8 cellular contexts compared by ENCODE assay signal in the genomic region with DNA sequence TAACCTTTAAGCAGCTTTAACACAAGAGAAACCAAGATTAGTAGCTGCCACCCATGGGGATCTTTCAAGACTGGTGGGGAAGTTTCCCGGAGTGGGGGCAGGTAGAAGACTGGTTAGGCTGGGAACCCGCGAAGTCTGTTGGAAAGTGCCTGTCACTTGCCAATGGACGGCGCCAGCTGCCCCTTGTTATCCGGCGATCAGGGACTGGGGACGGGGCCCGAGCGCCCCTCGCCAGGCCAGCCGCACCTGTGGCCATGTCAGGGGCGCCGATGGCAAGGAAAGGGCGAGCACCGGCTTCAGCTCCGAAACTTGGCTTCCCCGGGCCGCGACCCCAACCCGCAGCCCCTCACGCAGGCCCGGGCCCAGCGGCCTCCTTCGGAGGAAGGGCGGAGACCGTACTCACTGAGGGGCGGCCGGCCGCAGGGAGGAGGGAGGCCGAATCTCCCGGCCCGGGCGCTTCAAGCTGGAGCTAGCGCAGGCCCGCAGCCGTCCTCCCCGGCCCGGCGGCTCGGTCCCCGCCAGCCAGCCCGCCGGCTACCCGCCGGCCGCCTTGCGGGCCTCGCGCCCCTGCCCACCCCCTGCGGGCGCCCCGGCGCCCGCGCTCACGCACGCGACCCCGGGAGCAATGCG. TPM values are rescaled to one million over a fixed set of nuclear protein-coding genes. Genes with fewer than 3 reads are reported as not detected.
DNase-seq lines count a peak whose midpoint lies in the region; ATAC-seq and TF ChIP-seq lines count a peak whose summit lies in the region.

No MANE protein-coding gene starts in this region.

- peak; percentile 18 for ATAC-seq in GM19328 (IDR thresholded peaks at IDR 0.05; ENCODE audit: unreplicated experiment)
- ATAC-seq in GM19395 (IDR thresholded peaks at IDR 0.05; ENCODE audit: unreplicated experiment) = no peak

- no peak overlapping the region for H3K27ac ChIP-seq in HUES64 (ENCODE audit: low read depth, low read length)
- no peak overlapping the region for H3K27ac ChIP-seq in endodermal cell (ENCODE audit: low read depth, low read length)
- peak overlapping the region; percentile 97 for H3K27ac ChIP-seq in mesodermal cell (ENCODE audit: low read depth, low read length, severe bottlenecking)
- H3K27ac ChIP-seq in subcutaneous abdominal adipose tissue (ENCODE audit: low read depth, low read length) = peak overlapping the region; percentile 81

- H3K9me3 ChIP-seq in HUES64 (ENCODE audit: insufficient read depth, low read depth, low read length) (no peaks in the 10 kb centered on the region), endodermal cell (ENCODE audit: control insufficient read depth, low read length) (no peaks in the 10 kb centered on the region), mesodermal cell (ENCODE audit: control insufficient read depth, low read length) (no peaks in the 10 kb centered on the region), subcutaneous abdominal adipose tissue (ENCODE audit: control insufficient read depth in 5 of 5, low read length in 5 of 5) (no peaks in the 10 kb centered on the region)

- TF ChIP-seq CTCF in CD14-positive monocyte (IDR thresholded peaks at IDR 0.05) (no peak), endodermal cell (conservative IDR thresholded peaks at IDR 0.05) (no peak)

- H3K4me3 ChIP-seq in HUES64 (ENCODE audit: low read length) (peak overlapping the region; percentile 84), endodermal cell (ENCODE audit: low read length) (peak overlapping the region; percentile 93), mesodermal cell (ENCODE audit: extremely low read depth, insufficient read depth, low read length, poor library complexity, severe bottlenecking) (peak overlapping the region; percentile 77), subcutaneous abdominal adipose tissue (ENCODE audit: low read depth in 1 of 5, low read length in 5 of 5) (peak overlapping the region; percentile 61 to 94 (median 87))

- H3K4me3 Mint-ChIP-seq in CD14-positive monocyte (peak overlapping the region; percentile 80 to 83), endodermal cell (peak overlapping the region; percentile 79)

- H3K27me3 Mint-ChIP-seq in CD14-positive monocyte (ENCODE audit: low read depth in 3 of 3) = peaks cover 0 to 3% (median 0%) of the 10 kb centered on the region in 3 donors
- H3K27me3 Mint-ChIP-seq in endodermal cell (ENCODE audit: insufficient read depth) = peaks cover 26% of the 10 kb centered on the region

- DNase-seq in CD14-positive monocyte (ENCODE audit: low spot score) = no peak
- DNase-seq in activated CD4-positive, alpha-beta T cell treated with anti-CD3 and anti-CD28 coated beads, Interleukin-2, amount 50 U/mL, for 4 hours = peak; percentile 14 to 18
- DNase-seq in endodermal cell = peak; percentile 77

- under 1% methylated on average over 61 of the region's 61 CpGs for WGBS in HUES64
- WGBS in endodermal cell (ENCODE audit: insufficient coverage in 1 of 2, insufficient read length in 1 of 2), 2 experiments = 0 to 2% methylated on average over 20 to 61 of the region's 61 CpGs
- WGBS in mesodermal cell (ENCODE audit: insufficient coverage in 2 of 2), 2 experiments = 0% methylated on average over 44 to 53 of the region's 61 CpGs

- no peaks in the 10 kb centered on the region for H3K27me3 ChIP-seq in HUES64 (ENCODE audit: insufficient read depth, low read length)
- H3K27me3 ChIP-seq in endodermal cell (ENCODE audit: control insufficient read depth, insufficient read depth, low read length, poor library complexity, severe bottlenecking) = peaks cover 17% of the 10 kb centered on the region
- H3K27me3 ChIP-seq in subcutaneous abdominal adipose tissue (ENCODE audit: control insufficient read depth in 5 of 5, insufficient read depth in 4 of 5, low read length in 5 of 5) = no peaks in the 10 kb centered on the region

- intact Hi-C loops in CD14-positive monocyte (cut with micrococcal nuclease) = loop anchor here (5.0 kb wide), 3 partner anchors 38 to 263 kb away; partner anchors contain the start of genes DEPDC5 (in 1 of the 2) and PRR14L (in 1 of the 2)

- H3K4me1 Mint-ChIP-seq in CD14-positive monocyte = peaks cover 28% of the 10 kb centered on the region
- peaks cover 22% of the 10 kb centered on the region for H3K4me1 Mint-ChIP-seq in endodermal cell

- peaks cover 11% of the 10 kb centered on the region; the same call in 1 of the 2 replicates for H3K4me1 ChIP-seq in HUES64 (ENCODE audit: insufficient read depth, low read length)
- H3K4me1 ChIP-seq in endodermal cell (ENCODE audit: control insufficient read depth, insufficient read depth, low read length) = no peaks in the 10 kb centered on the region
- H3K4me1 ChIP-seq in mesodermal cell (ENCODE audit: control insufficient read depth, insufficient read depth, low read length, poor library complexity, severe bottlenecking) = peaks cover 10% of the 10 kb centered on the region
- peaks cover 7 to 30% (median 24%) of the 10 kb centered on the region in 5 donors for H3K4me1 ChIP-seq in subcutaneous abdominal adipose tissue (ENCODE audit: control insufficient read depth in 5 of 5, insufficient read depth in 5 of 5, low read length in 5 of 5)

- H3K27ac Mint-ChIP-seq in CD14-positive monocyte = peak overlapping the region in 5 of 7 donors; percentile 53 to 97 (median 71)
- no peak overlapping the region for H3K27ac Mint-ChIP-seq in endodermal cell

- H3K36me3 ChIP-seq in HUES64 (ENCODE audit: insufficient read depth, low read length) (peaks cover 29% of the 10 kb centered on the region), endodermal cell (ENCODE audit: control insufficient read depth, insufficient read depth, low read length) (peaks cover 35% of the 10 kb centered on the region), mesodermal cell (ENCODE audit: control insufficient read depth, insufficient read depth, low read length) (peaks cover 38% of the 10 kb centered on the region), subcutaneous abdominal adipose tissue (ENCODE audit: control insufficient read depth in 5 of 5, insufficient read depth in 5 of 5, low read length in 5 of 5) (peaks cover 7 to 25% (median 11%) of the 10 kb centered on the region in 5 donors)

- peak overlapping the region; percentile 84 for H3K9ac ChIP-seq in HUES64 (ENCODE audit: low read depth, low read length)
- peak overlapping the region; percentile 34 for H3K9ac ChIP-seq in endodermal cell (ENCODE audit: extremely low read depth, low read length, poor library complexity, severe bottlenecking)
- H3K9ac ChIP-seq in subcutaneous abdominal adipose tissue (ENCODE audit: low read length in 5 of 5) = peak overlapping the region; percentile 77 to 90 (median 86)

- H3K36me3 Mint-ChIP-seq in CD14-positive monocyte (peaks cover 27 to 32% of the 10 kb centered on the region in 2 donors), endodermal cell (ENCODE audit: low read depth) (peaks cover 22% of the 10 kb centered on the region)

- H3K9me3 Mint-ChIP-seq in CD14-positive monocyte (no peaks in the 10 kb centered on the region), endodermal cell (no peaks in the 10 kb centered on the region)

RNA-seq across cellular contexts. Expression of gene EIF4ENIF1, which starts 0.5 kb away (rescaled TPM):
- 10 to 100 TPM in 1 of 2 donors, 1 to 10 TPM in 1; 2.5 to 11.5 TPM for polyA plus RNA-seq in CD14-positive monocyte
- polyA plus RNA-seq in HUES64 (2013, experiment 1 of 2) = 18.9 TPM
- polyA plus RNA-seq in HUES64 (2013, experiment 2 of 2) = 19.4 TPM
- 10 to 100 TPM; 34.5 to 37.1 TPM for total RNA-seq in endodermal cell
- polyA plus RNA-seq in endodermal cell (2013, experiment 1 of 2) = 32.2 TPM
- 28.6 TPM for polyA plus RNA-seq in endodermal cell (2013, experiment 2 of 2)
- polyA plus RNA-seq in mesodermal cell (2013, experiment 1 of 2) = 23.1 TPM
- 24.9 TPM for polyA plus RNA-seq in mesodermal cell (2013, experiment 2 of 2)

RNA-seq across cellular contexts. Expression of gene SFI1, which starts 7.2 kb away (rescaled TPM):
- 1 to 10 TPM; 1.7 to 3.6 TPM for polyA plus RNA-seq in CD14-positive monocyte
- polyA plus RNA-seq in HUES64 (2013, experiment 1 of 2) = 11.2 TPM
- polyA plus RNA-seq in HUES64 (2013, experiment 2 of 2) = 11.2 TPM
- total RNA-seq in endodermal cell = 10 to 100 TPM; 42.0 to 52.6 TPM
- polyA plus RNA-seq in endodermal cell (2013, experiment 1 of 2) = 38.4 TPM
- polyA plus RNA-seq in endodermal cell (2013, experiment 2 of 2) = 32.9 TPM
- 23.1 TPM for polyA plus RNA-seq in mesodermal cell (2013, experiment 1 of 2)
- polyA plus RNA-seq in mesodermal cell (2013, experiment 2 of 2) = 20.4 TPM

Comparison
In these comparisons a context has a peak if more than half of its experiments do, and no peak if none do; other contexts are left out.
1. H3K27ac ChIP-seq: peak in mesodermal cell (single experiment) and subcutaneous abdominal adipose tissue (single experiment); none in HUES64 (single experiment) and endodermal cell (single experiment).
2. H3K9ac ChIP-seq: peak in every context shown above with its lines; median percentile 86 in subcutaneous abdominal adipose tissue; 84 in HUES64; 34 in endodermal cell.
3. Peak in every context shown above with its lines, with median percentiles within 50 percentile points of each other: H3K4me3 ChIP-seq.